In genomic region chr16:2295056-2295798, GRCh38 we compare ENCODE assay signal across 11 cellular contexts. TPM values are rescaled to one million over a fixed set of nuclear protein-coding genes. Genes with fewer than 3 reads are reported as not detected.
A peak's percentile ranks its signal among the peaks of the same experiment; 100 is the strongest.
DNase-seq lines count a peak whose midpoint lies in the region; ATAC-seq, FAIRE-seq and TF ChIP-seq lines count a peak whose summit lies in the region.
"Had no signal": no experiment of that assay in that cellular context is flagged by ENCODE, and none has a peak within 500 bp of the region (broad histone marks: within the 10 kb centered on the region; RNA-seq: fewer than 3 reads in every experiment).

No MANE protein-coding gene starts in this region.

- peak; percentile 50 for DNase-seq in GM19239 (ENCODE audit: insufficient read length, low spot score)
- DNase-seq in MM.1S = peak; percentile 27
- DNase-seq in natural killer cell treated with Interleukin-12 subunit alpha and Interleukin-12 subunit beta and Interleukin-15 and Interleukin-18, amount 100 ng/mL, for 72 hours (ENCODE audit: low spot score) = no peak
- DNase-seq in endothelial cell (ENCODE audit: low spot score) = no peak
- DNase-seq in HUDEP-2 (lab: John Stamatoyannopoulos, UW; ENCODE audit: unreplicated experiment in 76 of 76) = no peak
- no peak for DNase-seq in H54 (ENCODE audit: insufficient read length, low spot score)
- DNase-seq: activated CD4-positive, CD25-positive, alpha-beta regulatory T cell; GOT3; mesendoderm had no signal

- H3K4me3 ChIP-seq in MM.1S (ENCODE audit: low read length) = no peak overlapping the region

- no peak overlapping the region for H3K27ac ChIP-seq in MM.1S (ENCODE audit: low read length)

- no peak overlapping the region for H3K4me2 ChIP-seq in MM.1S (ENCODE audit: low read depth, low read length)

- TF ChIP-seq POLR2A in H54 (IDR thresholded peaks at IDR 0.05; ENCODE audit: low read depth, low read length) = no peak

- no peak overlapping the region for H3K9ac ChIP-seq in MM.1S (ENCODE audit: low read length)

- TF ChIP-seq CTCF in MM.1S (IDR thresholded peaks at IDR 0.05; ENCODE audit: low read length) (no peak), endothelial cell (IDR thresholded peaks at IDR 0.05; ENCODE audit: unreplicated experiment) (no peak)

- H3K36me3 ChIP-seq in MM.1S (replicated peaks; ENCODE audit: insufficient read depth, low read length) = no peaks in the 10 kb centered on the region

- no peaks in the 10 kb centered on the region for H4K20me1 ChIP-seq in MM.1S (ENCODE audit: insufficient read depth, low read length)

- no peak overlapping the region for H3K27ac Mint-ChIP-seq in natural killer cell treated with Interleukin-12 subunit alpha and Interleukin-12 subunit beta and Interleukin-15 and Interleukin-18, amount 100 ng/mL, for 72 hours
- H3K27ac Mint-ChIP-seq in endothelial cell (ENCODE audit: unreplicated experiment) = no peak overlapping the region
- H3K27ac Mint-ChIP-seq: activated naive CD4-positive, alpha-beta T cell treated with anti-CD3 and anti-CD28 coated beads, Interleukin-2, amount 50 U/mL, for 72 hours had no signal

- H3K4me1 ChIP-seq in MM.1S (ENCODE audit: low read length) = no peaks in the 10 kb centered on the region

- no peaks in the 10 kb centered on the region for H3K27me3 Mint-ChIP-seq in natural killer cell treated with Interleukin-12 subunit alpha and Interleukin-12 subunit beta and Interleukin-15 and Interleukin-18, amount 100 ng/mL, for 72 hours
- H3K27me3 Mint-ChIP-seq in endothelial cell (ENCODE audit: unreplicated experiment) = peaks cover 3% of the 10 kb centered on the region

- peaks cover 0 to 16% of the 10 kb centered on the region in 2 donors for H3K4me1 Mint-ChIP-seq in natural killer cell treated with Interleukin-12 subunit alpha and Interleukin-12 subunit beta and Interleukin-15 and Interleukin-18, amount 100 ng/mL, for 72 hours (ENCODE audit: low read depth in 2 of 2)
- no peaks in the 10 kb centered on the region for H3K4me1 Mint-ChIP-seq in endothelial cell (ENCODE audit: unreplicated experiment)

- H3K36me3 Mint-ChIP-seq in natural killer cell treated with Interleukin-12 subunit alpha and Interleukin-12 subunit beta and Interleukin-15 and Interleukin-18, amount 100 ng/mL, for 72 hours = no peaks in the 10 kb centered on the region
- H3K36me3 Mint-ChIP-seq in endothelial cell (ENCODE audit: low read depth, unreplicated experiment) = no peaks in the 10 kb centered on the region
- H3K36me3 Mint-ChIP-seq: activated naive CD4-positive, alpha-beta T cell treated with anti-CD3 and anti-CD28 coated beads, Interleukin-2, amount 50 U/mL, for 72 hours had no signal

- H3K9me3 ChIP-seq in MM.1S (replicated peaks; ENCODE audit: insufficient read depth, low read length) = no peaks in the 10 kb centered on the region

- H3K4me3 Mint-ChIP-seq in natural killer cell treated with Interleukin-12 subunit alpha and Interleukin-12 subunit beta and Interleukin-15 and Interleukin-18, amount 100 ng/mL, for 72 hours = no peak overlapping the region
- no peak overlapping the region for H3K4me3 Mint-ChIP-seq in endothelial cell (ENCODE audit: unreplicated experiment)

- H3K9me3 Mint-ChIP-seq in natural killer cell treated with Interleukin-12 subunit alpha and Interleukin-12 subunit beta and Interleukin-15 and Interleukin-18, amount 100 ng/mL, for 72 hours = no peaks in the 10 kb centered on the region
- no peaks in the 10 kb centered on the region for H3K9me3 Mint-ChIP-seq in endothelial cell (ENCODE audit: unreplicated experiment)
- H3K9me3 Mint-ChIP-seq: activated naive CD4-positive, alpha-beta T cell treated with anti-CD3 and anti-CD28 coated beads, Interleukin-2, amount 50 U/mL, for 72 hours had no signal

- no peaks in the 10 kb centered on the region for H3F3A ChIP-seq in MM.1S (ENCODE audit: insufficient read depth, low read length)

- peak; percentile 54 to 70 for ATAC-seq in natural killer cell treated with Interleukin-12 subunit alpha and Interleukin-12 subunit beta and Interleukin-15 and Interleukin-18, amount 100 ng/mL, for 72 hours
- ATAC-seq: activated naive CD4-positive, alpha-beta T cell treated with anti-CD3 and anti-CD28 coated beads, Interleukin-2, amount 50 U/mL, for 72 hours had no signal

- no peaks in the 10 kb centered on the region for H3K9me2 ChIP-seq in MM.1S (replicated peaks; ENCODE audit: insufficient read depth, low read length)

- FAIRE-seq in GM19239 (lab: Jason Lieb, UNC) (peak; percentile 44), H54 (lab: Jason Lieb, UNC) (no peak)
- FAIRE-seq: RCC 7860 had no signal

- no peaks in the 10 kb centered on the region for H3K79me2 ChIP-seq in MM.1S (ENCODE audit: low read length)

- H3K27me3 ChIP-seq in MM.1S (replicated peaks; ENCODE audit: insufficient read depth, low read length) = peaks cover 62% of the 10 kb centered on the region

- no peak overlapping the region for H2AFZ ChIP-seq in MM.1S (ENCODE audit: low read length)

RNA-seq across cellular contexts. Expression of gene RNPS1, which starts 27.3 kb away (rescaled TPM):
- 100 to 1,000 TPM; 256 to 334 TPM for total RNA-seq in natural killer cell treated with Interleukin-12 subunit alpha and Interleukin-12 subunit beta and Interleukin-15 and Interleukin-18, amount 100 ng/mL, for 72 hours
- total RNA-seq in endothelial cell (ENCODE audit: unreplicated experiment) = 203 TPM

RNA-seq across cellular contexts. Expression of gene ECI1, which starts 43.8 kb away (rescaled TPM):
- total RNA-seq in natural killer cell treated with Interleukin-12 subunit alpha and Interleukin-12 subunit beta and Interleukin-15 and Interleukin-18, amount 100 ng/mL, for 72 hours = 10 to 100 TPM; 29.1 to 51.1 TPM
- total RNA-seq in endothelial cell (ENCODE audit: unreplicated experiment) = 27.1 TPM

RNA-seq across cellular contexts. Expression of gene ABCA3, which starts 45.3 kb away (rescaled TPM):
- 10 to 100 TPM in 1 of 2 donors, 1 to 10 TPM in 1; 7.3 to 14.9 TPM for total RNA-seq in natural killer cell treated with Interleukin-12 subunit alpha and Interleukin-12 subunit beta and Interleukin-15 and Interleukin-18, amount 100 ng/mL, for 72 hours
- total RNA-seq in endothelial cell (ENCODE audit: unreplicated experiment) = 10.4 TPM

RNA-seq across cellular contexts. Expression of gene DNASE1L2, which starts 59.0 kb away (rescaled TPM):
- total RNA-seq in natural killer cell treated with Interleukin-12 subunit alpha and Interleukin-12 subunit beta and Interleukin-15 and Interleukin-18, amount 100 ng/mL, for 72 hours = 1 to 10 TPM in 1 of 2 donors, under 1 TPM in 1; 0.88 to 3.5 TPM
- total RNA-seq in endothelial cell (ENCODE audit: unreplicated experiment) = 1.0 TPM

Comparison
In these comparisons a context has a peak if more than half of its experiments do, and no peak if none do; other contexts are left out.
1. DNase-seq: peak in GM19239 (single experiment) and MM.1S (single experiment); none in natural killer cell treated with Interleukin-12 subunit alpha and Interleukin-12 subunit beta and Interleukin-15 and Interleukin-18, amount 100 ng/mL, for 72 hours (single experiment), endothelial cell (single experiment), HUDEP-2 (0 of 76) and H54 (single experiment).